18 cellular contexts compared by ENCODE assay signal in genomic region chr17:80129006-80129565, GRCh38. TPM values are rescaled to one million over a fixed set of nuclear protein-coding genes. Genes with fewer than 3 reads are reported as not detected.
"Had no signal": no experiment of that assay in that cellular context is flagged by ENCODE, and none has a peak within 500 bp of the region (broad histone marks: within the 10 kb centered on the region; RNA-seq: fewer than 3 reads in every experiment).

No MANE protein-coding gene starts in this region.

- H3K4me1 ChIP-seq: foreskin keratinocyte had no signal

- H3K4me3 ChIP-seq: cardiac muscle cell, dorsolateral prefrontal cortex, suprapubic skin had no signal

- H3K27ac ChIP-seq: cardiac muscle cell, dorsolateral prefrontal cortex, foreskin keratinocyte, suprapubic skin had no signal

- ATAC-seq: activated naive CD8-positive, alpha-beta T cell treated with anti-CD3 and anti-CD28 coated beads, Interleukin-2, amount 50 U/mL, for 24 hours; foreskin keratinocyte; left ventricle myocardium superior; sciatic nerve had no signal

- H3K9me3 ChIP-seq: suprapubic skin had no signal

- H3K27me3 ChIP-seq: cardiac muscle cell, dorsolateral prefrontal cortex, foreskin keratinocyte, suprapubic skin had no signal

- DNase-seq: activated CD4-positive, alpha-beta T cell treated with anti-CD3 and anti-CD28 coated beads for 4 hours; activated naive CD4-positive, alpha-beta T cell treated with anti-CD3 and anti-CD28 coated beads for 36 hours; activated naive CD8-positive, alpha-beta T cell treated with anti-CD3 and anti-CD28 coated beads, Interleukin-2, amount 50 U/mL, for 24 hours; dorsolateral prefrontal cortex; endodermal cell; erythroblast; glutamatergic neuron; kidney glomerular epithelial cell; left ventricle myocardium superior; mesendoderm had no signal

RNA-seq across cellular contexts. Expression of gene CARD14, which starts 40.7 kb away (rescaled TPM):
- total RNA-seq: activated naive CD4-positive, alpha-beta T cell treated with anti-CD3 and anti-CD28 coated beads for 36 hours; activated T-helper 1 cell treated with anti-CD3 and anti-CD28 coated beads, Interleukin-12 subunit alpha, Interleukin-12 subunit beta, Interleukin-2, Interleukin-4 antibody, amounts not matched to agents 30 ng/mL and 10 ng/mL and 1 ng/mL, durations not matched to agents 14 hours and 24 hours and 36 hours; astrocyte; left ventricle myocardium superior; pulmonary artery endothelial cell; T-helper 1 cell treated with Interleukin-12 subunit alpha and Interleukin-12 subunit beta and Interleukin-4 antibody, amounts not matched to agents 30 ng/mL and 1 ng/mL, for 36 hours had no signal
